Comparison of ENCODE assay signal across 13 cellular contexts in genomic region chr7:27107901-27108381, GRCh38. TPM values are rescaled to one million over a fixed set of nuclear protein-coding genes. Genes with fewer than 3 reads are reported as not detected.
DNase-seq lines count a peak whose midpoint lies in the region; ATAC-seq, FAIRE-seq and TF ChIP-seq lines count a peak whose summit lies in the region.
"Had no signal": no experiment of that assay in that cellular context is flagged by ENCODE, and none has a peak within 500 bp of the region (broad histone marks: within the 10 kb centered on the region; RNA-seq: fewer than 3 reads in every experiment).

No MANE protein-coding gene starts in this region.

- H3K27ac ChIP-seq in kidney (ENCODE audit: low read depth in 2 of 2, low read length in 2 of 2) (peak overlapping the region; percentile 75 to 87), psoas muscle (peak overlapping the region; percentile 70)
- H3K27ac ChIP-seq: foreskin keratinocyte had no signal

- POLR2A ChIA-PET in MCF 10A (lab: Yijun Ruan, JAX): interaction anchor here (0.5 to 15.3 kb wide), 7 partner anchors 10 to 260 kb away, joined by 4 to 238 read pairs (median 129); partner anchors contain the start of genes HOXA1 and SKAP2
- POLR2A ChIA-PET in T-cell (lab: Charles Lee): no interaction called here

- no peaks in the 10 kb centered on the region for H3K9me3 ChIP-seq in kidney (ENCODE audit: control insufficient read depth in 1 of 2, low read length in 2 of 2)
- no peaks in the 10 kb centered on the region for H3K9me3 ChIP-seq in psoas muscle
- no peaks in the 10 kb centered on the region for H3K9me3 ChIP-seq in T-helper 17 cell (ENCODE audit: control insufficient read depth, low read length, poor library complexity, severe bottlenecking)

- peak overlapping the region in 1 of 2 donors; percentile 43 for H3K4me3 ChIP-seq in kidney (ENCODE audit: low read length in 2 of 2)
- H3K4me3 ChIP-seq in psoas muscle: peak overlapping the region; percentile 70

- CTCF ChIA-PET in MCF 10A (lab: Yijun Ruan, JAX): interaction anchor here (0.8 to 2.1 kb wide), 4 partner anchors 23 to 255 kb away, joined by 3 to 8 read pairs (median 4); partner anchors contain the start of gene HOXA4
- CTCF ChIA-PET in T-cell (lab: Charles Lee): interaction anchor here in 1 of 2 donors (0.6 kb wide), 1 partner anchor 421 kb away, joined by 14 read pairs; no protein-coding TSS in a partner anchor

- H3K4me3 Mint-ChIP-seq in MCF 10A (ENCODE audit: unreplicated experiment): peak overlapping the region; percentile 87
- no peak overlapping the region for H3K4me3 Mint-ChIP-seq in T-helper 17 cell
- H3K4me3 Mint-ChIP-seq in T-cell: no peak overlapping the region

- WGBS in psoas muscle, 3 donors: 69 to 77% (median 69%) methylated on average over 28 to 30 of the region's 30 CpGs

- H3K36me3 Mint-ChIP-seq in MCF 10A (ENCODE audit: insufficient read depth, unreplicated experiment) (peaks cover 45% of the 10 kb centered on the region), T-helper 17 cell (ENCODE audit: low read depth) (peaks cover 3% of the 10 kb centered on the region), T-cell (no peaks in the 10 kb centered on the region)

- TF ChIP-seq CTCF in MCF 10A (IDR thresholded peaks at IDR 0.05; ENCODE audit: unreplicated experiment): no peak
- no peak for TF ChIP-seq CTCF in kidney (IDR thresholded peaks at IDR 0.05; ENCODE audit: borderline replicate concordance, extremely low read depth, insufficient read depth)
- no peak for TF ChIP-seq CTCF in psoas muscle (IDR thresholded peaks at IDR 0.05)

- H3K27me3 Mint-ChIP-seq in MCF 10A (ENCODE audit: insufficient read depth, unreplicated experiment): no peaks in the 10 kb centered on the region
- H3K27me3 Mint-ChIP-seq in T-helper 17 cell: peaks cover 28% of the 10 kb centered on the region
- peaks cover 24 to 35% of the 10 kb centered on the region in 2 donors for H3K27me3 Mint-ChIP-seq in T-cell

- H3K27ac Mint-ChIP-seq in MCF 10A (ENCODE audit: low read depth, unreplicated experiment) (peak overlapping the region; percentile 99), T-helper 17 cell (no peak overlapping the region), T-cell (no peak overlapping the region)

- H3K4me1 ChIP-seq in kidney (ENCODE audit: control insufficient read depth in 1 of 2, insufficient read depth in 1 of 2, low read depth in 1 of 2, low read length in 2 of 2): peaks cover 18 to 19% of the 10 kb centered on the region in 2 donors
- H3K4me1 ChIP-seq in psoas muscle: peaks cover 45% of the 10 kb centered on the region

- ATAC-seq in psoas muscle (peak in 1 of 4 donors; percentile 14), T-helper 17 cell (no peak), T-cell (replicated peaks in 1 of 4) (no peak)
- ATAC-seq: foreskin keratinocyte had no signal

- no peak for FAIRE-seq in kidney (lab: Jason Lieb, UNC)

- H3K4me1 Mint-ChIP-seq in MCF 10A (ENCODE audit: insufficient read depth, unreplicated experiment) (peaks cover 33% of the 10 kb centered on the region), T-helper 17 cell (peaks cover 4% of the 10 kb centered on the region), T-cell (peaks cover 6 to 9% (median 8%) of the 10 kb centered on the region in 3 donors)

- DNase-seq in Daoy (ENCODE audit: low read depth) (peak; percentile 87), MCF 10A (ENCODE audit: unreplicated experiment) (peak; percentile 27), kidney (peak; percentile 80), psoas muscle (no peak), T-helper 17 cell (no peak), COLO829 (ENCODE audit: low spot score) (no peak), hippocampal formation (lab: John Stamatoyannopoulos, UW) (no peak), T-cell (no peak)
- DNase-seq: activated T-cell treated with anti-CD3 and anti-CD28 coated beads for 4 hours; foreskin keratinocyte; NCI-H1092 treated with DMSO at 0.1 percent for 48 hours; NCI-H69; stimulated activated CD4-positive, alpha-beta T cell treated with anti-CD3 and anti-CD28 coated beads, Interleukin-15, amount 100 ng/mL, for 24 hours had no signal

- BruUV-seq in MCF 10A (replicated peaks; lab: Mats Ljungman, UMichigan): no TSS peak

- H3K36me3 ChIP-seq in kidney (ENCODE audit: control insufficient read depth in 1 of 2, insufficient read depth in 2 of 2, low read length in 2 of 2) (peaks cover 0 to 5% of the 10 kb centered on the region in 2 donors), psoas muscle (ENCODE audit: insufficient read depth in 1 of 2, low read depth in 1 of 2) (no peaks in the 10 kb centered on the region)

- intact Hi-C loops in MCF 10A (cut with micrococcal nuclease) (no loop called here), kidney (cut with DNase I) (no loop called here), psoas muscle (cut with DNase I) (no loop called here)

- H3K9ac ChIP-seq in kidney (ENCODE audit: low read length in 2 of 2): peak overlapping the region in 1 of 2 donors; percentile 59

- H3K27me3 ChIP-seq in psoas muscle (ENCODE audit: insufficient read depth in 3 of 3, low read length in 2 of 3): no peaks in the 10 kb centered on the region
- H3K27me3 ChIP-seq: foreskin keratinocyte had no signal

- H3K9me3 Mint-ChIP-seq in MCF 10A (ENCODE audit: unreplicated experiment) (no peaks in the 10 kb centered on the region), T-cell (no peaks in the 10 kb centered on the region)

RNA-seq across cellular contexts. Expression of gene HOXA2, which starts 5.5 kb away (rescaled TPM):
- total RNA-seq in Daoy (2014; rRNA removed; shearing (Covaris generic)): 11.4 and 12.1 TPM in 2 replicates
- total RNA-seq in MCF 10A (2022) (1.2 and 1.4 TPM in 2 replicates), kidney (2.9 TPM), psoas muscle (1 to 10 TPM in 1 of 4 donors, under 1 TPM in 3; 0.17 to 1.1 (median 0.53) TPM), T-helper 17 cell (not detected), T-cell (not detected)
- polyA plus RNA-seq in kidney (ENCODE audit: insufficient read depth, low read depth, low replicate concordance) (1.3 TPM), psoas muscle (under 1 TPM; 0.23 to 0.42 (median 0.29) TPM)

RNA-seq across cellular contexts. Expression of gene HOXA1, which starts 12.1 kb away (rescaled TPM):
- total RNA-seq in Daoy (2014; rRNA removed; shearing (Covaris generic)): 5.5 and 6.4 TPM in 2 replicates
- total RNA-seq in MCF 10A (2022) (5.6 and 7.1 TPM in 2 replicates), kidney (2.4 TPM), psoas muscle (under 1 TPM in 2 of 4 donors, not detected in 2; 0.17 to 0.21 TPM), T-helper 17 cell (under 1 TPM; 0.60 to 0.72 TPM), T-cell (under 1 TPM; 0.28 to 0.66 (median 0.54) TPM)
- polyA plus RNA-seq in kidney (ENCODE audit: insufficient read depth, low read depth, low replicate concordance) (1.1 TPM), psoas muscle (under 1 TPM; 0.03 to 0.22 (median 0.22) TPM)

RNA-seq across cellular contexts. Expression of gene HOXA4, which starts 22.6 kb away (rescaled TPM):
- 4.1 and 6.7 TPM in 2 replicates for total RNA-seq in Daoy (2014; rRNA removed; shearing (Covaris generic))
- 2.6 and 3.7 TPM in 2 replicates for total RNA-seq in MCF 10A (2022)
- total RNA-seq in kidney: 11.2 TPM
- polyA plus RNA-seq in kidney (ENCODE audit: insufficient read depth, low read depth, low replicate concordance): 13.0 TPM
- 10 to 100 TPM in 2 of 4 donors, 1 to 10 TPM in 2; 7.2 to 11.5 (median 9.1) TPM for total RNA-seq in psoas muscle
- polyA plus RNA-seq in psoas muscle: 10 to 100 TPM in 2 of 3 donors, 1 to 10 TPM in 1; 6.8 to 20.8 (median 12.5) TPM
- under 1 TPM in 1 of 2 donors, not detected in 1; 0.26 TPM for total RNA-seq in T-helper 17 cell
- under 1 TPM in 3 of 5 donors, not detected in 2; 0.25 to 0.38 (median 0.36) TPM for total RNA-seq in T-cell

RNA-seq across cellular contexts. Expression of gene HOXA5, which starts 35.5 kb away (rescaled TPM):
- 22.6 and 41.1 TPM in 2 replicates for total RNA-seq in Daoy (2014; rRNA removed; shearing (Covaris generic))
- 7.4 and 8.8 TPM in 2 replicates for total RNA-seq in MCF 10A (2022)
- 38.0 TPM for total RNA-seq in kidney
- 19.4 TPM for polyA plus RNA-seq in kidney (ENCODE audit: insufficient read depth, low read depth, low replicate concordance)
- 10 to 100 TPM in 1 of 4 donors, 1 to 10 TPM in 3; 4.7 to 18.8 (median 8.1) TPM for total RNA-seq in psoas muscle
- polyA plus RNA-seq in psoas muscle: 1 to 10 TPM; 2.6 to 7.6 (median 4.6) TPM
- total RNA-seq in T-helper 17 cell: under 1 TPM in 1 of 2 donors, not detected in 1; 0.26 TPM
- total RNA-seq in T-cell: under 1 TPM in 2 of 5 donors, not detected in 3; 0.18 to 0.32 TPM

RNA-seq across cellular contexts. Expression of gene HOXA6, which starts 39.6 kb away (rescaled TPM):
- total RNA-seq in Daoy (2014; rRNA removed; shearing (Covaris generic)): 0.92 and 4.2 TPM in 2 replicates
- total RNA-seq in MCF 10A (2022): 0.96 and 2.0 TPM in 2 replicates
- 22.0 TPM for total RNA-seq in kidney
- 1.1 TPM for polyA plus RNA-seq in kidney (ENCODE audit: insufficient read depth, low read depth, low replicate concordance)
- total RNA-seq in psoas muscle: 1 to 10 TPM; 2.5 to 3.7 (median 3.1) TPM
- polyA plus RNA-seq in psoas muscle: 1 to 10 TPM in 2 of 3 donors, under 1 TPM in 1; 0.64 to 3.2 (median 1.5) TPM
- not detected for total RNA-seq in T-helper 17 cell
- under 1 TPM in 2 of 5 donors, not detected in 3; 0.50 to 0.65 TPM for total RNA-seq in T-cell

Comparison
In these comparisons a context has a peak if more than half of its experiments do, and no peak if none do; other contexts are left out.
1. DNase-seq: peak in Daoy (single experiment), MCF 10A (single experiment) and kidney (single experiment); none in psoas muscle (0 of 2), T-helper 17 cell (0 of 3), COLO829 (single experiment), hippocampal formation (0 of 2) and T-cell (0 of 34).